In the genomic region with DNA sequence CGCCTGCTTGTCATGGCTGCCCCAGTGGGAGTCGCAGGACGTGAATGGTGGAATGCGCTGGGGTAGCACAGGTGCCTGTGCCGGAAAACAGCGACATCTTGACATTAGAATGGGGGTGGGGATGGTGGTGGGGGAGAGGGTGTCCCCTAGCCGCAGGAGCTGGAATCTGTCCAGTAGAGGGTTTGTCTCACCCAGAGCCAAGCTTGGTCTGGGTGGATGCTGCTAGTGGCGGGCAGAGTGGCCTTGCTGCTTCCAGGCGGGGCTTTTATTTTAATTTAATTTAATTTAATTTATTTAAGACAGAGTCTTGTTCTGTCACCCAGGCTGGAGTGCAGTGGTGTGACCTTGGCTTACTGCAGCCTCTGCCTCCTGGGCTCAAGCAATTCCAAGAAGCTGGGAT, we compare ENCODE assay signal across 1 cellular context.
TF ChIP-seq lines count a peak whose summit lies in the region.

No MANE protein-coding gene starts in this region.

TF ChIP-seq in WTC11, 78 proteins besides CTCF, POLR2A, EP300 and RAD21 (continued from another document):
- TF ChIP-seq FOXP4 (CRISPR knock-in tag; IDR thresholded peaks at IDR 0.05): no peak
- TF ChIP-seq CBFB (CRISPR knock-in tag; IDR thresholded peaks at IDR 0.05; ENCODE audit: low read depth): no peak
- TF ChIP-seq ZNF396 (CRISPR knock-in tag; IDR thresholded peaks at IDR 0.05; ENCODE audit: borderline replicate concordance): no peak
